8 cellular contexts compared by ENCODE assay signal in genomic region chr10:114821915-114822770, GRCh38. TPM values are rescaled to one million over a fixed set of nuclear protein-coding genes. Genes with fewer than 3 reads are reported as not detected.
A peak's percentile ranks its signal among the peaks of the same experiment; 100 is the strongest.
DNase-seq lines count a peak whose midpoint lies in the region; ATAC-seq, FAIRE-seq and TF ChIP-seq lines count a peak whose summit lies in the region.

No MANE protein-coding gene starts in this region.

- no peak for TF ChIP-seq RAD21 in K562 (CRISPR knock-in tag; conservative IDR thresholded peaks at IDR 0.05 in 1 of 2, IDR thresholded peaks at IDR 0.05 in 1 of 2)

- POLR2A ChIA-PET in K562 (lab: Yijun Ruan, JAX), result interaction anchor here (0.6 kb wide), 4 partner anchors 49 to 384 kb away, joined by 3 to 4 read pairs (median 3); no protein-coding TSS in a partner anchor

- H4K20me1 ChIP-seq in K562 (replicated peaks; ENCODE audit: control insufficient read depth, insufficient read depth, low read length), result no peaks in the 10 kb centered on the region

- no peak for TF ChIP-seq EP300 in K562 (IDR thresholded peaks at IDR 0.05; ENCODE audit: low read length)

- H3K36me3 ChIP-seq in SK-N-MC (ENCODE audit: insufficient read depth, low read length), result no peaks in the 10 kb centered on the region
- H3K36me3 ChIP-seq in K562 (ENCODE audit: control insufficient read depth, insufficient read depth, low read length), result no peaks in the 10 kb centered on the region
- no peaks in the 10 kb centered on the region for H3K36me3 ChIP-seq in iPS-18a (ENCODE audit: control insufficient read depth, low read depth, low read length)
- H3K36me3 ChIP-seq in skeletal muscle satellite cell (ENCODE audit: insufficient read depth, low read length), result no peaks in the 10 kb centered on the region

- peak; percentile 72 for TF ChIP-seq CTCF in C4-2B (conservative IDR thresholded peaks at IDR 0.05)
- TF ChIP-seq CTCF in K562 (IDR thresholded peaks at IDR 0.05 in 2 of 3, conservative IDR thresholded peaks at IDR 0.05 in 1 of 3; ENCODE audit: insufficient read depth in 2 of 3, low read depth in 1 of 3, low read length in 3 of 3), result no peak

- H2AFZ ChIP-seq in K562 (ENCODE audit: low read depth, low read length), result peak overlapping the region; percentile 76

- CTCF ChIA-PET in K562 (lab: Yijun Ruan, JAX; ENCODE audit: low intra/inter-chr PET ratio), result no interaction called here

- H3K9me3 ChIP-seq in SK-N-MC (ENCODE audit: low read depth, low read length), result no peaks in the 10 kb centered on the region
- no peaks in the 10 kb centered on the region for H3K9me3 ChIP-seq in K562 (replicated peaks; ENCODE audit: control insufficient read depth, insufficient read depth, low read depth, low read length)
- H3K9me3 ChIP-seq in iPS-18a (ENCODE audit: control insufficient read depth, low read depth, low read length), result no peaks in the 10 kb centered on the region
- no peaks in the 10 kb centered on the region for H3K9me3 ChIP-seq in skeletal muscle satellite cell (replicated peaks; ENCODE audit: low read length)

- DNase-seq in SK-N-MC (ENCODE audit: low read depth, low spot score) (no peak), K562 (ENCODE audit: extremely low read depth in 1 of 4, low spot score in 3 of 4) (peak; percentile 21 to 32 (median 28)), MV-4-11 (lab: John Stamatoyannopoulos, UW) (no peak)

- H3K4me3 ChIP-seq in SK-N-MC (peak overlapping the region; percentile 85), K562 (peak overlapping the region; percentile 83), iPS-18a (ENCODE audit: low read length) (peak overlapping the region; percentile 73), skeletal muscle satellite cell (ENCODE audit: low read length) (peak overlapping the region; percentile 91)

- peaks cover 42% of the 10 kb centered on the region for H3K79me2 ChIP-seq in K562 (ENCODE audit: control insufficient read depth, insufficient read depth, low read length)

- peak; percentile 35 for FAIRE-seq in K562 (lab: Jason Lieb, UNC)

- in situ Hi-C loops in K562 (cut with MboI), result no loop called here

- no peaks in the 10 kb centered on the region for H3K27me3 ChIP-seq in K562 (ENCODE audit: control insufficient read depth in 2 of 2, insufficient read depth in 2 of 2, low read length in 2 of 2)
- no peaks in the 10 kb centered on the region for H3K27me3 ChIP-seq in iPS-18a (ENCODE audit: control insufficient read depth, insufficient read depth, low read length)
- H3K27me3 ChIP-seq in skeletal muscle satellite cell (ENCODE audit: control insufficient read depth, insufficient read depth, low read length), result no peaks in the 10 kb centered on the region

- no TSS peak for BruUV-seq in K562 (replicated peaks; lab: Mats Ljungman, UMichigan)

- no peak for TF ChIP-seq POLR2A in K562 (conservative IDR thresholded peaks at IDR 0.05)

- ATAC-seq in GM19043 (IDR thresholded peaks at IDR 0.05; ENCODE audit: low read depth, unreplicated experiment) (peak; percentile 24), HG03280 (IDR thresholded peaks at IDR 0.05; ENCODE audit: unreplicated experiment) (peak; percentile 38), K562 (peak; percentile 81)

- H3K4me1 ChIP-seq in K562 (replicated peaks in 1 of 2; ENCODE audit: control insufficient read depth in 2 of 2, insufficient read depth in 2 of 2, low read length in 2 of 2) (no peaks in the 10 kb centered on the region; a peak in 2 of 5 replicates), iPS-18a (ENCODE audit: control insufficient read depth, low read depth, low read length) (peaks cover 6% of the 10 kb centered on the region), skeletal muscle satellite cell (ENCODE audit: control insufficient read depth, insufficient read depth, low read length) (peaks cover 36% of the 10 kb centered on the region)

- peak overlapping the region; percentile 85 for H3K9ac ChIP-seq in SK-N-MC (ENCODE audit: insufficient read length)
- H3K9ac ChIP-seq in K562 (ENCODE audit: insufficient read depth in 1 of 2, low read depth in 2 of 2, low read length in 2 of 2), result peak overlapping the region; percentile 82 to 95
- peak overlapping the region; percentile 75 for H3K9ac ChIP-seq in iPS-18a (ENCODE audit: low read length)
- H3K9ac ChIP-seq in skeletal muscle satellite cell (ENCODE audit: low read depth, low read length), result peak overlapping the region; percentile 94

- intact Hi-C loops in K562 (cut with micrococcal nuclease), result no loop called here

- H3K27ac ChIP-seq in C4-2B (peak overlapping the region; percentile 98), SK-N-MC (peak overlapping the region; percentile 85), K562 (ENCODE audit: extremely low read depth, low read depth, low read length) (peak overlapping the region; percentile 72), iPS-18a (ENCODE audit: low read length) (no peak overlapping the region)

- no peaks in the 10 kb centered on the region for H3K9me1 ChIP-seq in K562 (ENCODE audit: control insufficient read depth, insufficient read depth, low read length)

- H3K4me2 ChIP-seq in K562 (ENCODE audit: insufficient read depth, low read length), result peak overlapping the region; percentile 86
- peak overlapping the region; percentile 78 for H3K4me2 ChIP-seq in skeletal muscle satellite cell (ENCODE audit: low read length)

- WGBS in K562 (ENCODE audit: insufficient coverage, low coverage, missing lambda C conversion rate), result under 1% methylated on average over 25 of the region's 79 CpGs

TF ChIP-seq in K562, 482 proteins besides CTCF, POLR2A, EP300 and RAD21 (continues in another document):
- peak; percentile 59 for TF ChIP-seq POLR2G (IDR thresholded peaks at IDR 0.05; ENCODE audit: low read depth, low read length)
- peak; percentile 67 for TF ChIP-seq RBFOX2 (IDR thresholded peaks at IDR 0.05; ENCODE audit: low read depth, low read length)
- TF ChIP-seq GATA2 (CRISPR knock-in tag; IDR thresholded peaks at IDR 0.05), result no peak
- TF ChIP-seq ESRRB (CRISPR knock-in tag; IDR thresholded peaks at IDR 0.05; ENCODE audit: borderline replicate concordance), result no peak
- TF ChIP-seq PTTG1 (tag; IDR thresholded peaks at IDR 0.05; ENCODE audit: low read depth), result no peak
- no peak for TF ChIP-seq GTF3C2 (IDR thresholded peaks at IDR 0.05; ENCODE audit: borderline replicate concordance, extremely low read depth, insufficient read length)
- no peak for TF ChIP-seq ZSCAN32 (CRISPR knock-in tag; IDR thresholded peaks at IDR 0.05)
- 0 out of 2 replicates have a peak, but pooled peaks have one; percentile 27 for TF ChIP-seq CREB3L1 (IDR thresholded peaks at IDR 0.05; ENCODE audit: borderline replicate concordance, low read depth)
- no peak for TF ChIP-seq TCF15 (CRISPR knock-in tag; IDR thresholded peaks at IDR 0.05)

RNA-seq across cellular contexts. Expression of gene FHIP2A, which starts 0.6 kb away (rescaled TPM):
- total RNA-seq in K562 (2011; cell fraction: chromatin; rRNA removed; ENCODE audit: low replicate concordance), result 10.1 and 29.6 TPM in 2 replicates
- 7.5 and 8.5 TPM in 2 replicates for total RNA-seq in K562 (2011; cell fraction: nucleolus; rRNA removed)
- total RNA-seq in K562 (2011; cell fraction: nucleoplasm; rRNA removed), result 11.8 and 14.6 TPM in 2 replicates
- total RNA-seq in K562 (2014; rRNA removed), result 1.4 and 1.8 TPM in 2 replicates
- 4.3 and 5.1 TPM in 2 replicates for total RNA-seq in K562 (2014; rRNA removed; fragmentation: Illumina TruSeq; extraction: Trizol)
- total RNA-seq in K562 (2015; rRNA removed; fragmentation: Illumina TruSeq; extraction: Trizol), result 3.4 and 3.9 TPM in 2 replicates
- total RNA-seq in K562 (2021), result 6.4 TPM in 2 replicates
- polyA plus RNA-seq in K562 (2011; rRNA removed), result 7.4 and 10.6 TPM in 2 replicates
- 1.8 and 2.9 TPM in 2 replicates for polyA plus RNA-seq in K562 (2011; cell fraction: cytosol; rRNA removed)
- 10.7 and 17.9 TPM in 2 replicates for polyA plus RNA-seq in K562 (2011; cell fraction: nucleus; rRNA removed)
- 2.2 and 3.1 TPM in 2 replicates for polyA plus RNA-seq in K562 (2012)
- 3.0 and 3.3 TPM in 2 replicates for polyA plus RNA-seq in K562 (2014; fragmentation: Illumina TruSeq; extraction: Trizol)
- 1 to 10 TPM; 1.5 to 1.6 TPM for polyA plus RNA-seq in K562 (2014; fragmentation: Nextera tagmentation; extraction: Ambion mirVana)
- polyA plus RNA-seq in K562 (2014; rRNA removed), result 2.0 and 2.8 TPM in 2 replicates
- 10.9 and 13.2 TPM in 2 replicates for polyA minus RNA-seq in K562 (2011; rRNA and poly(A)+ RNA removed)
- polyA minus RNA-seq in K562 (2011; cell fraction: cytosol; rRNA and poly(A)+ RNA removed), result 8.8 and 14.1 TPM in 2 replicates
- 6.7 and 12.6 TPM in 2 replicates for polyA minus RNA-seq in K562 (2011; cell fraction: nucleus; rRNA and poly(A)+ RNA removed)
- 15.7 and 17.3 TPM in 2 replicates for total RNA-seq in skeletal muscle satellite cell (2012; rRNA removed)

Comparison
In these comparisons a context has a peak if more than half of its experiments do, and no peak if none do; other contexts are left out.
1. ATAC-seq: peak in every context shown above with its lines; median percentile 81 in K562; 38 in HG03280; 24 in GM19043.
2. DNase-seq: peak in K562 (4 of 4); none in SK-N-MC (single experiment) and MV-4-11 (single experiment).
3. Peak in every context shown above with its lines, with median percentiles within 50 percentile points of each other: H3K4me3 ChIP-seq and H3K9ac ChIP-seq.